ENCODE assay signal across 16 cellular contexts in genomic region chrX:97330150-97330549, GRCh38.
DNase-seq lines count a peak whose midpoint lies in the region; ATAC-seq lines count a peak whose summit lies in the region.
"Had no signal": no experiment of that assay in that cellular context is flagged by ENCODE, and none has a peak within 500 bp of the region (broad histone marks: within the 10 kb centered on the region; RNA-seq: fewer than 3 reads in every experiment).

No MANE protein-coding gene starts in this region.

- CTCF ChIA-PET in activated CD4-positive, alpha-beta memory T cell treated with anti-CD3 and anti-CD28 coated beads for 36 hours (lab: Charles Lee) = no interaction called here
- CTCF ChIA-PET in activated CD4-positive, alpha-beta memory T cell treated with anti-CD3 and anti-CD28 coated beads, Interleukin-2, amount 10 ng/mL, durations not matched to agents 7 days and 5 days (lab: Charles Lee) = no interaction called here

- peaks cover 3% of the 10 kb centered on the region for H3K4me1 Mint-ChIP-seq in activated CD4-positive, alpha-beta memory T cell treated with anti-CD3 and anti-CD28 coated beads for 36 hours (ENCODE audit: low read depth)
- peaks cover 4% of the 10 kb centered on the region for H3K4me1 Mint-ChIP-seq in activated CD4-positive, alpha-beta memory T cell treated with anti-CD3 and anti-CD28 coated beads, Interleukin-2, amount 10 ng/mL, durations not matched to agents 7 days and 5 days
- peaks cover 0 to 4% of the 10 kb centered on the region in 2 donors for H3K4me1 Mint-ChIP-seq in stimulated activated naive B cell treated with anti-CD40 and anti-IgM and Interleukin-4, amounts not matched to agents 10 μg/mL and 1 μg/mL and 100 μg/mL, for 72 hours

- intact Hi-C loops in activated CD4-positive, alpha-beta memory T cell treated with anti-CD3 and anti-CD28 coated beads for 36 hours (cut with micrococcal nuclease) = no loop called here
- intact Hi-C loops in left colon (cut with DNase I, micrococcal nuclease) = no loop called here

- no peaks in the 10 kb centered on the region for H3K27me3 Mint-ChIP-seq in activated CD4-positive, alpha-beta memory T cell treated with anti-CD3 and anti-CD28 coated beads for 36 hours
- no peaks in the 10 kb centered on the region for H3K27me3 Mint-ChIP-seq in activated CD4-positive, alpha-beta memory T cell treated with anti-CD3 and anti-CD28 coated beads, Interleukin-2, amount 10 ng/mL, durations not matched to agents 7 days and 5 days
- no peaks in the 10 kb centered on the region for H3K27me3 Mint-ChIP-seq in stimulated activated naive B cell treated with anti-CD40 and anti-IgM and Interleukin-4, amounts not matched to agents 10 μg/mL and 1 μg/mL and 100 μg/mL, for 72 hours
- H3K27me3 Mint-ChIP-seq: CD4-positive, CD25-positive, alpha-beta regulatory T cell; IgD-negative memory B cell had no signal

- no peak overlapping the region for H3K4me3 Mint-ChIP-seq in activated CD4-positive, alpha-beta memory T cell treated with anti-CD3 and anti-CD28 coated beads for 36 hours
- H3K4me3 Mint-ChIP-seq in activated CD4-positive, alpha-beta memory T cell treated with anti-CD3 and anti-CD28 coated beads, Interleukin-2, amount 10 ng/mL, durations not matched to agents 7 days and 5 days = no peak overlapping the region
- no peak overlapping the region for H3K4me3 Mint-ChIP-seq in stimulated activated naive B cell treated with anti-CD40 and anti-IgM and Interleukin-4, amounts not matched to agents 10 μg/mL and 1 μg/mL and 100 μg/mL, for 72 hours
- H3K4me3 Mint-ChIP-seq: CD4-positive, CD25-positive, alpha-beta regulatory T cell; IgD-negative memory B cell had no signal

- H3K36me3 Mint-ChIP-seq in activated CD4-positive, alpha-beta memory T cell treated with anti-CD3 and anti-CD28 coated beads for 36 hours = peaks cover 2% of the 10 kb centered on the region
- H3K36me3 Mint-ChIP-seq in activated CD4-positive, alpha-beta memory T cell treated with anti-CD3 and anti-CD28 coated beads, Interleukin-2, amount 10 ng/mL, durations not matched to agents 7 days and 5 days (ENCODE audit: low read depth) = peaks cover 2% of the 10 kb centered on the region
- no peaks in the 10 kb centered on the region for H3K36me3 Mint-ChIP-seq in stimulated activated naive B cell treated with anti-CD40 and anti-IgM and Interleukin-4, amounts not matched to agents 10 μg/mL and 1 μg/mL and 100 μg/mL, for 72 hours
- H3K36me3 Mint-ChIP-seq: CD4-positive, CD25-positive, alpha-beta regulatory T cell had no signal

- DNase-seq in activated CD4-positive, alpha-beta memory T cell treated with anti-CD3 and anti-CD28 coated beads for 36 hours = peak; percentile 9
- no peak for DNase-seq in activated CD4-positive, alpha-beta memory T cell treated with anti-CD3 and anti-CD28 coated beads, Interleukin-2, amount 10 ng/mL, durations not matched to agents 7 days and 5 days
- DNase-seq in stimulated activated naive B cell treated with anti-CD40 and anti-IgM and Interleukin-4, amounts not matched to agents 10 μg/mL and 1 μg/mL and 100 μg/mL, for 72 hours = no peak
- DNase-seq in mucosa of gallbladder (ENCODE audit: low spot score) (no peak), left colon (no peak), OCI-M2 (lab: John Stamatoyannopoulos, UW; ENCODE audit: unreplicated experiment) (no peak)
- DNase-seq: activated effector memory CD4-positive, alpha-beta T cell treated with anti-CD3 and anti-CD28 coated beads, Interleukin-2, amount 50 U/mL, for 16 hours; amygdala; CD4-positive, CD25-positive, alpha-beta regulatory T cell; hippocampal formation; midbrain; Peyer's patch; tibial artery had no signal

- no peak overlapping the region for H3K27ac Mint-ChIP-seq in activated CD4-positive, alpha-beta memory T cell treated with anti-CD3 and anti-CD28 coated beads for 36 hours
- H3K27ac Mint-ChIP-seq in activated CD4-positive, alpha-beta memory T cell treated with anti-CD3 and anti-CD28 coated beads, Interleukin-2, amount 10 ng/mL, durations not matched to agents 7 days and 5 days = no peak overlapping the region
- no peak overlapping the region for H3K27ac Mint-ChIP-seq in stimulated activated naive B cell treated with anti-CD40 and anti-IgM and Interleukin-4, amounts not matched to agents 10 μg/mL and 1 μg/mL and 100 μg/mL, for 72 hours
- H3K27ac Mint-ChIP-seq: CD4-positive, CD25-positive, alpha-beta regulatory T cell; IgD-negative memory B cell had no signal

- POLR2A ChIA-PET in activated CD4-positive, alpha-beta memory T cell treated with anti-CD3 and anti-CD28 coated beads for 36 hours (lab: Charles Lee) = no interaction called here
- POLR2A ChIA-PET in activated CD4-positive, alpha-beta memory T cell treated with anti-CD3 and anti-CD28 coated beads, Interleukin-2, amount 10 ng/mL, durations not matched to agents 7 days and 5 days (lab: Charles Lee) = no interaction called here

- H3K9me3 Mint-ChIP-seq in activated CD4-positive, alpha-beta memory T cell treated with anti-CD3 and anti-CD28 coated beads for 36 hours = no peaks in the 10 kb centered on the region
- H3K9me3 Mint-ChIP-seq in activated CD4-positive, alpha-beta memory T cell treated with anti-CD3 and anti-CD28 coated beads, Interleukin-2, amount 10 ng/mL, durations not matched to agents 7 days and 5 days = no peaks in the 10 kb centered on the region
- no peaks in the 10 kb centered on the region for H3K9me3 Mint-ChIP-seq in stimulated activated naive B cell treated with anti-CD40 and anti-IgM and Interleukin-4, amounts not matched to agents 10 μg/mL and 1 μg/mL and 100 μg/mL, for 72 hours
- H3K9me3 Mint-ChIP-seq: CD4-positive, CD25-positive, alpha-beta regulatory T cell; IgD-negative memory B cell had no signal

- ATAC-seq in GM21723 (IDR thresholded peaks at IDR 0.05; ENCODE audit: unreplicated experiment) = peak; percentile 67
- peak; percentile 35 for ATAC-seq in HG03175 (IDR thresholded peaks at IDR 0.05; ENCODE audit: unreplicated experiment)
- ATAC-seq in stimulated activated naive B cell treated with anti-CD40 and anti-IgM and Interleukin-4, amounts not matched to agents 10 μg/mL and 1 μg/mL and 100 μg/mL, for 72 hours (replicated peaks) = peak; percentile 52 to 54
- no peak for ATAC-seq in left colon
